In the genomic region with DNA sequence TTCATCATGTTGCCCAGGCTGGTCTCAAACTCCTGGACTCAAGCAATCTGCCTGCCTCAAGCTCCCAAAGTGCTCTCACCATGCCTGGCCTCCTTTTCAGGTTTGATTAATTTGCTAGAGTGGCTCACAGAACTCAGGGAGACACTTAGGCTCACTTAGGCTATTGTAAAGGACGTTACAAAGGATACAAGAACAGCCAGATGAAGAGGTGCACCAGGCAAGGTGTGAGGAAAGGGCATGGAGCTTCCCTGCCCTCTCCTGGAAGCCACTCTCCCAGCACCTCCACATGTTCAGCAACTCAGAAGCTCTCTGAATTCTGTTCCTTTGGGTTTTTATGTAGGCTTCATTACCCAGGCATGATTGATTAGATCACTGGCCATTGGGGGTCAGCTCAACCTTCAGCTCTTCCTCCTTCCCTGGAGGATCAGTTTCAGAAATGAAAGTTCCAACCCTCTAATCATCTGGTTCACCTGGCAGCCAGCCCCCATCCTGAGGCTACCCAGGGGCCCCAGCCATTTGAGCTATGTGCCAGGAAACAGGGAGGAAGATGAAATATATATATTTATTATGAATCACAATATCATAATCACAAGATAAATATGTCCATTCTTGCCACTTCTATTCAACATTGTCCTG, we compare ENCODE assay signal across 11 cellular contexts.
DNase-seq lines count a peak whose midpoint lies in the region; ATAC-seq and TF ChIP-seq lines count a peak whose summit lies in the region.
"Had no signal": no experiment of that assay in that cellular context is flagged by ENCODE, and none has a peak within 500 bp of the region (broad histone marks: within the 10 kb centered on the region; RNA-seq: fewer than 3 reads in every experiment).

No MANE protein-coding gene starts in this region.

- H3K9me3 Mint-ChIP-seq in Caco-2 (ENCODE audit: unreplicated experiment) (peaks cover 6% of the 10 kb centered on the region), nephron progenitor cell (peaks cover 9% of the 10 kb centered on the region)
- H3K9me3 Mint-ChIP-seq: stimulated activated effector memory CD8-positive, alpha-beta T cell treated with anti-CD3 and anti-CD28 coated beads, Interleukin-12 subunit alpha, Interleukin-12 subunit beta, amount 100 ng/mL, for 72 hours had no signal

- H3K4me2 ChIP-seq in MM.1S (ENCODE audit: low read depth, low read length) = no peak overlapping the region

- intact Hi-C loops in Caco-2 (cut with micrococcal nuclease; ENCODE audit: unreplicated experiment) = loop anchor here (1.0 to 2.0 kb wide), 5 partner anchors 15 to 199 kb away; no protein-coding TSS in a partner anchor

- H3K4me3 ChIP-seq in Caco-2 (ENCODE audit: low read depth, low read length) (no peak overlapping the region), MM.1S (ENCODE audit: low read length) (no peak overlapping the region), epithelial cell of esophagus (ENCODE audit: low read length) (no peak overlapping the region)

- H4K20me1 ChIP-seq in MM.1S (ENCODE audit: insufficient read depth, low read length) = no peaks in the 10 kb centered on the region

- H3K4me3 Mint-ChIP-seq in Caco-2 (ENCODE audit: unreplicated experiment) (no peak overlapping the region), nephron progenitor cell (no peak overlapping the region)
- H3K4me3 Mint-ChIP-seq: activated B cell treated with CpG ODN at 0.5 μM for 24 hours; stimulated activated effector memory CD8-positive, alpha-beta T cell treated with anti-CD3 and anti-CD28 coated beads, Interleukin-12 subunit alpha, Interleukin-12 subunit beta, amount 100 ng/mL, for 72 hours had no signal

- no peaks in the 10 kb centered on the region for H3K36me3 Mint-ChIP-seq in Caco-2 (ENCODE audit: insufficient read depth, unreplicated experiment)
- no peaks in the 10 kb centered on the region for H3K36me3 Mint-ChIP-seq in nephron progenitor cell (ENCODE audit: low read depth)
- H3K36me3 Mint-ChIP-seq: stimulated activated effector memory CD8-positive, alpha-beta T cell treated with anti-CD3 and anti-CD28 coated beads, Interleukin-12 subunit alpha, Interleukin-12 subunit beta, amount 100 ng/mL, for 72 hours had no signal

- DNase-seq in Caco-2 (peak; percentile 68 to 71), MM.1S (no peak), epithelial cell of esophagus (ENCODE audit: low read depth) (peak; percentile 77), nephron progenitor cell (no peak)
- no peak for DNase-seq in activated T-cell treated with anti-CD3 and anti-CD28 coated beads, Interleukin-2, amount 50 U/mL, for 1 hour
- DNase-seq: activated B cell treated with CpG ODN at 0.5 μM for 24 hours, NCI-H1048 had no signal

- H3K79me2 ChIP-seq in MM.1S (ENCODE audit: low read length) = no peaks in the 10 kb centered on the region

- H3K9me2 ChIP-seq in MM.1S (replicated peaks; ENCODE audit: insufficient read depth, low read length) = no peaks in the 10 kb centered on the region

- H3K27me3 ChIP-seq in Caco-2 (replicated peaks; ENCODE audit: control insufficient read depth, insufficient read depth, low read length) (no peaks in the 10 kb centered on the region), MM.1S (replicated peaks; ENCODE audit: insufficient read depth, low read length) (no peaks in the 10 kb centered on the region)

- H3K36me3 ChIP-seq in Caco-2 (ENCODE audit: control insufficient read depth, insufficient read depth, low read length) (no peaks in the 10 kb centered on the region), MM.1S (replicated peaks; ENCODE audit: insufficient read depth, low read length) (no peaks in the 10 kb centered on the region)

- H3K27ac Mint-ChIP-seq in Caco-2 (ENCODE audit: unreplicated experiment) = no peak overlapping the region
- H3K27ac Mint-ChIP-seq in nephron progenitor cell = no peak overlapping the region
- H3K27ac Mint-ChIP-seq: activated B cell treated with CpG ODN at 0.5 μM for 24 hours; stimulated activated effector memory CD8-positive, alpha-beta T cell treated with anti-CD3 and anti-CD28 coated beads, Interleukin-12 subunit alpha, Interleukin-12 subunit beta, amount 100 ng/mL, for 72 hours had no signal

- CTCF ChIA-PET in Caco-2 (lab: Charles Lee) = interaction anchor here (0.6 to 2.5 kb wide), 17 partner anchors 14 to 193 kb away, joined by 3 to 37 read pairs (median 4); a partner anchor contains a TSS

- no peak overlapping the region for H3K9ac ChIP-seq in MM.1S (ENCODE audit: low read length)

- H3K27me3 Mint-ChIP-seq in Caco-2 (ENCODE audit: insufficient read depth, unreplicated experiment) (no peaks in the 10 kb centered on the region), nephron progenitor cell (ENCODE audit: low read depth, poor library complexity) (peaks cover 8% of the 10 kb centered on the region)

- H3K9me3 ChIP-seq in Caco-2 = peaks cover 9% of the 10 kb centered on the region
- no peaks in the 10 kb centered on the region for H3K9me3 ChIP-seq in MM.1S (replicated peaks; ENCODE audit: insufficient read depth, low read length)

- H3K4me1 ChIP-seq in Caco-2 = peaks cover 25% of the 10 kb centered on the region
- H3K4me1 ChIP-seq in MM.1S (ENCODE audit: low read length) = 0 out of 2 replicates have a peak, but pooled peaks cover under 1% of the 10 kb centered on the region

- BruUV-seq in Caco-2 (replicated peaks; lab: Mats Ljungman, UMichigan) = no TSS peak

- H2AFZ ChIP-seq in MM.1S (ENCODE audit: low read length) = no peak overlapping the region

- 0 out of 2 replicates have a peak, but pooled peaks cover 5% of the 10 kb centered on the region for H3F3A ChIP-seq in MM.1S (ENCODE audit: insufficient read depth, low read length)

- H3K27ac ChIP-seq in MM.1S (ENCODE audit: low read length) = no peak overlapping the region

- ATAC-seq in GM18870 (IDR thresholded peaks at IDR 0.05; ENCODE audit: unreplicated experiment) = no peak
- ATAC-seq in HG02642 (IDR thresholded peaks at IDR 0.05; ENCODE audit: poor library complexity, unreplicated experiment) = no peak
- ATAC-seq in GM21367 (IDR thresholded peaks at IDR 0.05; ENCODE audit: unreplicated experiment) = no peak
- ATAC-seq: stimulated activated effector memory CD8-positive, alpha-beta T cell treated with anti-CD3 and anti-CD28 coated beads, Interleukin-12 subunit alpha, Interleukin-12 subunit beta, amount 100 ng/mL, for 72 hours had no signal

- TF ChIP-seq CTCF in Caco-2 (IDR thresholded peaks at IDR 0.05; ENCODE audit: insufficient read depth in 1 of 2, low read depth in 1 of 2, low read length in 1 of 2, severe bottlenecking in 1 of 2, unreplicated experiment in 1 of 2) (peak; percentile 72 to 82), MM.1S (IDR thresholded peaks at IDR 0.05; ENCODE audit: low read length) (peak; percentile 28; the same call in 1 of the 2 replicates), epithelial cell of esophagus (IDR thresholded peaks at IDR 0.05; ENCODE audit: insufficient read depth, low read depth, low read length, missing control alignments) (peak; percentile 95), nephron progenitor cell (IDR thresholded peaks at IDR 0.05) (peak; percentile 16)

- POLR2A ChIA-PET in Caco-2 (lab: Charles Lee) = interaction anchor here (2.1 kb wide), 1 partner anchor 101 kb away, joined by 8 read pairs; a partner anchor contains a TSS

- H3K4me1 Mint-ChIP-seq in Caco-2 (ENCODE audit: low read depth, unreplicated experiment) (peaks cover 20% of the 10 kb centered on the region), nephron progenitor cell (peaks cover 24% of the 10 kb centered on the region)
- H3K4me1 Mint-ChIP-seq: activated B cell treated with CpG ODN at 0.5 μM for 24 hours had no signal

Comparison
In these comparisons a context has a peak if more than half of its experiments do, and no peak if none do; other contexts are left out.
1. DNase-seq: peak in Caco-2 (2 of 2) and epithelial cell of esophagus (single experiment); none in MM.1S (single experiment), nephron progenitor cell (single experiment) and activated T-cell treated with anti-CD3 and anti-CD28 coated beads, Interleukin-2, amount 50 U/mL, for 1 hour (single experiment).
2. CTCF ChIP-seq: peak in every context shown above with its lines; median percentile 95 in epithelial cell of esophagus; 77 in Caco-2; 28 in MM.1S; 16 in nephron progenitor cell.